Comparison of ENCODE assay signal across 29 cellular contexts in genomic region chr10:9992656-9993055, GRCh38.
A peak's percentile ranks its signal among the peaks of the same experiment; 100 is the strongest.
DNase-seq lines count a peak whose midpoint lies in the region; ATAC-seq and TF ChIP-seq lines count a peak whose summit lies in the region.
"Had no signal": no experiment of that assay in that cellular context is flagged by ENCODE, and none has a peak within 500 bp of the region (broad histone marks: within the 10 kb centered on the region; RNA-seq: fewer than 3 reads in every experiment).

No MANE protein-coding gene starts in this region.

- no peaks in the 10 kb centered on the region for H3K27me3 ChIP-seq in left ventricle myocardium inferior (ENCODE audit: low read depth)
- H3K27me3 ChIP-seq in psoas muscle (ENCODE audit: insufficient read depth in 3 of 3, low read length in 2 of 3), result no peaks in the 10 kb centered on the region
- H3K27me3 ChIP-seq: pancreas, stomach, vagina had no signal

- no peaks in the 10 kb centered on the region for H3K36me3 Mint-ChIP-seq in mesothelial cell of epicardium
- H3K36me3 Mint-ChIP-seq: activated naive CD4-positive, alpha-beta T cell treated with anti-CD3 and anti-CD28 coated beads, Interleukin-2, amount 50 U/mL, for 24 hours; CD4-positive, alpha-beta memory T cell; natural killer cell treated with Interleukin-12 subunit alpha and Interleukin-12 subunit beta and Interleukin-15 and Interleukin-18, amount 100 ng/mL, for 72 hours had no signal

- 22 to 33% (median 30%) methylated on average over 11 of the region's 11 CpGs for WGBS in psoas muscle, 3 donors

- H3K4me3 ChIP-seq in left ventricle myocardium inferior (no peak overlapping the region), fibroblast of pulmonary artery (replicated peaks; ENCODE audit: low read depth, low read length) (no peak overlapping the region), psoas muscle (no peak overlapping the region)
- H3K4me3 ChIP-seq: A549, pancreas, SK-N-MC, stomach, vagina had no signal

- no peaks in the 10 kb centered on the region for H3K27me3 Mint-ChIP-seq in mesothelial cell of epicardium (ENCODE audit: low read depth)
- H3K27me3 Mint-ChIP-seq: activated CD8-positive, alpha-beta T cell treated with anti-CD3 and anti-CD28 coated beads for 36 hours; natural killer cell treated with Interleukin-12 subunit alpha and Interleukin-12 subunit beta and Interleukin-15 and Interleukin-18, amount 100 ng/mL, for 72 hours had no signal

- H3K4me1 Mint-ChIP-seq in mesothelial cell of epicardium, result peaks cover 23% of the 10 kb centered on the region
- H3K4me1 Mint-ChIP-seq: activated naive CD4-positive, alpha-beta T cell treated with anti-CD3 and anti-CD28 coated beads, Interleukin-2, amount 50 U/mL, for 24 hours; activated T-helper 17 cell treated with anti-CD3 and anti-CD28 coated beads, Interleukin-2, amount 50 U/mL, for 72 hours; CD4-positive, alpha-beta memory T cell had no signal

- H3K27ac Mint-ChIP-seq in mesothelial cell of epicardium, result peak overlapping the region; percentile 66
- H3K27ac Mint-ChIP-seq: activated CD8-positive, alpha-beta T cell treated with anti-CD3 and anti-CD28 coated beads for 36 hours; activated naive CD4-positive, alpha-beta T cell treated with anti-CD3 and anti-CD28 coated beads, Interleukin-2, amount 50 U/mL, for 24 hours; activated T-helper 17 cell treated with anti-CD3 and anti-CD28 coated beads, Interleukin-2, amount 50 U/mL, for 72 hours; CD4-positive, alpha-beta memory T cell; natural killer cell treated with Interleukin-12 subunit alpha and Interleukin-12 subunit beta and Interleukin-15 and Interleukin-18, amount 100 ng/mL, for 72 hours; T-helper 1 cell treated with Interleukin-12 subunit alpha and Interleukin-12 subunit beta and Interleukin-4 antibody, amounts not matched to agents 30 μg/mL and 1 μg/mL, for 36 hours had no signal

- no peaks in the 10 kb centered on the region for H3K9me3 ChIP-seq in left ventricle myocardium inferior (replicated peaks)
- no peaks in the 10 kb centered on the region for H3K9me3 ChIP-seq in psoas muscle
- H3K9me3 ChIP-seq: A549, pancreas, stomach, vagina had no signal

- H3K4me1 ChIP-seq in left ventricle myocardium inferior, result no peaks in the 10 kb centered on the region
- no peaks in the 10 kb centered on the region for H3K4me1 ChIP-seq in psoas muscle
- H3K4me1 ChIP-seq: A549, pancreas, stomach, vagina had no signal

- ATAC-seq in left ventricle myocardium superior (no peak), psoas muscle (no peak)
- ATAC-seq: A549; activated CD8-positive, alpha-beta T cell treated with anti-CD3 and anti-CD28 coated beads for 36 hours; activated T-helper 17 cell treated with anti-CD3 and anti-CD28 coated beads, Interleukin-2, amount 50 U/mL, for 72 hours; natural killer cell treated with Interleukin-12 subunit alpha and Interleukin-12 subunit beta and Interleukin-15 and Interleukin-18, amount 100 ng/mL, for 72 hours; pancreas; sciatic nerve had no signal

- TF ChIP-seq CTCF in left ventricle myocardium inferior (IDR thresholded peaks at IDR 0.05; ENCODE audit: borderline replicate concordance), result no peak
- TF ChIP-seq CTCF in fibroblast of pulmonary artery (IDR thresholded peaks at IDR 0.05; ENCODE audit: low read length, missing control alignments), result no peak
- no peak for TF ChIP-seq CTCF in mesothelial cell of epicardium (IDR thresholded peaks at IDR 0.05; ENCODE audit: unreplicated experiment)
- TF ChIP-seq CTCF in psoas muscle (IDR thresholded peaks at IDR 0.05), result no peak

- no peak overlapping the region for H3K27ac ChIP-seq in left ventricle myocardium inferior (replicated peaks)
- H3K27ac ChIP-seq in psoas muscle, result no peak overlapping the region
- H3K27ac ChIP-seq: A549, pancreas, SK-N-MC, stomach, vagina had no signal

- H3K9me3 Mint-ChIP-seq in mesothelial cell of epicardium, result no peaks in the 10 kb centered on the region
- H3K9me3 Mint-ChIP-seq: activated CD8-positive, alpha-beta T cell treated with anti-CD3 and anti-CD28 coated beads for 36 hours; activated naive CD4-positive, alpha-beta T cell treated with anti-CD3 and anti-CD28 coated beads, Interleukin-2, amount 50 U/mL, for 24 hours; activated T-helper 17 cell treated with anti-CD3 and anti-CD28 coated beads, Interleukin-2, amount 50 U/mL, for 72 hours; natural killer cell treated with Interleukin-12 subunit alpha and Interleukin-12 subunit beta and Interleukin-15 and Interleukin-18, amount 100 ng/mL, for 72 hours had no signal

- DNase-seq in left ventricle myocardium superior (peak; percentile 38), left ventricle myocardium inferior (no peak), fibroblast of pulmonary artery (ENCODE audit: low read depth) (peak; percentile 3), mesothelial cell of epicardium (ENCODE audit: low spot score in 2 of 2, unreplicated experiment in 2 of 2) (peak; percentile 20 to 42), psoas muscle (no peak), COLO668 (lab: John Stamatoyannopoulos, UW; ENCODE audit: unreplicated experiment) (no peak)
- no peak for DNase-seq in activated CD4-positive, alpha-beta T cell treated with anti-CD3 and anti-CD28 coated beads, Interleukin-2, amount 50 U/mL, for 1 hour
- DNase-seq in activated naive CD4-positive, alpha-beta T cell treated with Interleukin-2 at 50 U/mL for 16 hours, result no peak
- DNase-seq: activated CD4-positive, alpha-beta T cell treated with anti-CD3 and anti-CD28 coated beads for 1 hour; activated CD8-positive, alpha-beta T cell treated with anti-CD3 and anti-CD28 coated beads for 36 hours; AML-193; amniotic stem cell; CD4-positive, alpha-beta memory T cell; kidney glomerular epithelial cell; NCI-H1092 treated with DMSO at 0.1 percent for 48 hours; NCI-H187 treated with DMSO at 0.1 percent for 48 hours; NCI-H510A treated with DMSO at 0.1 percent for 48 hours; pancreas; stimulated activated CD4-positive, alpha-beta T cell treated with anti-CD3 and anti-CD28 coated beads, Interleukin-12 subunit alpha, Interleukin-12 subunit beta, amount 100 ng/mL, for 4 hours; stimulated activated CD4-positive, alpha-beta T cell treated with anti-CD3 and anti-CD28 coated beads, Interleukin-2, amount 100 ng/mL, for 48 hours; stomach had no signal

- intact Hi-C loops in left ventricle myocardium superior (cut with micrococcal nuclease) (no loop called here), left ventricle myocardium inferior (cut with micrococcal nuclease) (no loop called here), psoas muscle (cut with DNase I) (no loop called here)

- H3K4me3 Mint-ChIP-seq in mesothelial cell of epicardium, result peak overlapping the region; percentile 48
- H3K4me3 Mint-ChIP-seq: activated CD8-positive, alpha-beta T cell treated with anti-CD3 and anti-CD28 coated beads for 36 hours; activated naive CD4-positive, alpha-beta T cell treated with anti-CD3 and anti-CD28 coated beads, Interleukin-2, amount 50 U/mL, for 24 hours; activated T-helper 17 cell treated with anti-CD3 and anti-CD28 coated beads, Interleukin-2, amount 50 U/mL, for 72 hours; CD4-positive, alpha-beta memory T cell; natural killer cell treated with Interleukin-12 subunit alpha and Interleukin-12 subunit beta and Interleukin-15 and Interleukin-18, amount 100 ng/mL, for 72 hours; T-helper 1 cell treated with Interleukin-12 subunit alpha and Interleukin-12 subunit beta and Interleukin-4 antibody, amounts not matched to agents 30 μg/mL and 1 μg/mL, for 36 hours had no signal

- H3K36me3 ChIP-seq in left ventricle myocardium inferior (no peaks in the 10 kb centered on the region), psoas muscle (ENCODE audit: insufficient read depth in 1 of 2, low read depth in 1 of 2) (no peaks in the 10 kb centered on the region)
- H3K36me3 ChIP-seq: pancreas, stomach, vagina had no signal

Comparison
In these comparisons a context has a peak if more than half of its experiments do, and no peak if none do; other contexts are left out.
1. DNase-seq: peak in left ventricle myocardium superior (single experiment), fibroblast of pulmonary artery (single experiment) and mesothelial cell of epicardium (2 of 2); none in left ventricle myocardium inferior (single experiment), psoas muscle (0 of 2), activated CD4-positive, alpha-beta T cell treated with anti-CD3 and anti-CD28 coated beads, Interleukin-2, amount 50 U/mL, for 1 hour (single experiment), COLO668 (single experiment) and activated naive CD4-positive, alpha-beta T cell treated with Interleukin-2 at 50 U/mL for 16 hours (single experiment).